21 cellular contexts compared by ENCODE assay signal in genomic region chr17:46876926-46877325, GRCh38. TPM values are rescaled to one million over a fixed set of nuclear protein-coding genes. Genes with fewer than 3 reads are reported as not detected.
DNase-seq lines count a peak whose midpoint lies in the region; TF ChIP-seq lines count a peak whose summit lies in the region.
"Had no signal": no experiment of that assay in that cellular context is flagged by ENCODE, and none has a peak within 500 bp of the region (broad histone marks: within the 10 kb centered on the region; RNA-seq: fewer than 3 reads in every experiment).

No MANE protein-coding gene starts in this region.

- intact Hi-C loops in Caco-2 (cut with micrococcal nuclease; ENCODE audit: unreplicated experiment), result no loop called here

- no peaks in the 10 kb centered on the region for H3K36me3 ChIP-seq in KOPT-K1 (ENCODE audit: insufficient read depth, low read length)
- no peaks in the 10 kb centered on the region for H3K36me3 ChIP-seq in endodermal cell (ENCODE audit: control insufficient read depth, insufficient read depth, low read length)
- no peaks in the 10 kb centered on the region for H3K36me3 ChIP-seq in subcutaneous abdominal adipose tissue (ENCODE audit: control insufficient read depth in 5 of 5, insufficient read depth in 5 of 5, low read length in 5 of 5)
- H3K36me3 ChIP-seq in Caco-2 (ENCODE audit: control insufficient read depth, insufficient read depth, low read length), result no peaks in the 10 kb centered on the region

- H3K9me3 ChIP-seq in KOPT-K1 (ENCODE audit: insufficient read depth, low read length, poor library complexity, severe bottlenecking) (no peaks in the 10 kb centered on the region), endodermal cell (ENCODE audit: control insufficient read depth, low read length) (no peaks in the 10 kb centered on the region), subcutaneous abdominal adipose tissue (ENCODE audit: control insufficient read depth in 5 of 5, low read length in 5 of 5) (no peaks in the 10 kb centered on the region), Caco-2 (no peaks in the 10 kb centered on the region)

- BruUV-seq in Caco-2 (replicated peaks; lab: Mats Ljungman, UMichigan), result no TSS peak

- H3K9ac ChIP-seq in endodermal cell (ENCODE audit: extremely low read depth, low read length, poor library complexity, severe bottlenecking) (no peak overlapping the region), subcutaneous abdominal adipose tissue (ENCODE audit: low read length in 5 of 5) (no peak overlapping the region)
- H3K9ac ChIP-seq: KMS-11 had no signal

- no peaks in the 10 kb centered on the region for H3K4me1 Mint-ChIP-seq in endodermal cell
- no peaks in the 10 kb centered on the region for H3K4me1 Mint-ChIP-seq in Caco-2 (ENCODE audit: low read depth, unreplicated experiment)

- no peak overlapping the region for H3K4me3 Mint-ChIP-seq in endodermal cell
- no peak overlapping the region for H3K4me3 Mint-ChIP-seq in Caco-2 (ENCODE audit: unreplicated experiment)

- H3K4me1 ChIP-seq in endodermal cell (ENCODE audit: control insufficient read depth, insufficient read depth, low read length), result no peaks in the 10 kb centered on the region
- peaks cover 6 to 35% (median 28%) of the 10 kb centered on the region in 5 donors for H3K4me1 ChIP-seq in subcutaneous abdominal adipose tissue (ENCODE audit: control insufficient read depth in 5 of 5, insufficient read depth in 5 of 5, low read length in 5 of 5)
- no peaks in the 10 kb centered on the region for H3K4me1 ChIP-seq in Caco-2

- DNase-seq in DMS79 treated with DMSO at 0.1 percent for 48 hours (lab: John Stamatoyannopoulos, UW) (peak; percentile 13), DMS79 (lab: John Stamatoyannopoulos, UW) (no peak), endodermal cell (peak; percentile 48), SK-N-DZ (ENCODE audit: low spot score) (no peak), occipital lobe (lab: John Stamatoyannopoulos, UW) (no peak), Caco-2 (no peak)
- DNase-seq: ACHN, IMR-90, NCI-H1694, NCI-H524 treated with DMSO at 0.1 percent for 48 hours, OCI-M1 had no signal

- 87% methylated on average over 3 to 4 of the region's 4 CpGs for WGBS in endodermal cell (ENCODE audit: insufficient coverage in 1 of 2, insufficient read length in 1 of 2), 2 experiments

- H3K27ac ChIP-seq in KOPT-K1 (ENCODE audit: low read depth, low read length, poor library complexity, severe bottlenecking), result peak overlapping the region; percentile 49
- H3K27ac ChIP-seq in endodermal cell (ENCODE audit: low read depth, low read length), result no peak overlapping the region
- H3K27ac ChIP-seq in subcutaneous abdominal adipose tissue (ENCODE audit: low read depth, low read length), result peak overlapping the region; percentile 46
- H3K27ac ChIP-seq: 22Rv1, KMS-11 had no signal

- H3K27me3 Mint-ChIP-seq in endodermal cell (ENCODE audit: insufficient read depth) (no peaks in the 10 kb centered on the region), Caco-2 (ENCODE audit: insufficient read depth, unreplicated experiment) (no peaks in the 10 kb centered on the region)

- POLR2A ChIA-PET in Caco-2 (lab: Charles Lee), result no interaction called here

- no peak for TF ChIP-seq CTCF in endodermal cell (conservative IDR thresholded peaks at IDR 0.05)
- no peak for TF ChIP-seq CTCF in Caco-2 (IDR thresholded peaks at IDR 0.05; ENCODE audit: insufficient read depth in 1 of 2, low read depth in 1 of 2, low read length in 1 of 2, severe bottlenecking in 1 of 2, unreplicated experiment in 1 of 2)

- CTCF ChIA-PET in Caco-2 (lab: Charles Lee), result interaction anchor here (0.6 to 1.4 kb wide), 6 partner anchors 17 to 66 kb away, joined by 3 to 6 read pairs (median 3); partner anchors contain the start of gene WNT9B

- no peaks in the 10 kb centered on the region for H3K27me3 ChIP-seq in endodermal cell (ENCODE audit: control insufficient read depth, insufficient read depth, low read length, poor library complexity, severe bottlenecking)
- H3K27me3 ChIP-seq in subcutaneous abdominal adipose tissue (ENCODE audit: control insufficient read depth in 5 of 5, insufficient read depth in 4 of 5, low read length in 5 of 5), result peaks cover 0 to 3% (median 0%) of the 10 kb centered on the region in 5 donors
- H3K27me3 ChIP-seq in Caco-2 (replicated peaks; ENCODE audit: control insufficient read depth, insufficient read depth, low read length), result no peaks in the 10 kb centered on the region

- H3K27ac Mint-ChIP-seq in endodermal cell, result no peak overlapping the region
- no peak overlapping the region for H3K27ac Mint-ChIP-seq in Caco-2 (ENCODE audit: unreplicated experiment)

- H3K9me3 Mint-ChIP-seq in endodermal cell (no peaks in the 10 kb centered on the region), Caco-2 (ENCODE audit: unreplicated experiment) (no peaks in the 10 kb centered on the region)
- H3K9me3 Mint-ChIP-seq: CD14-positive monocyte had no signal

- H3K4me3 ChIP-seq in endodermal cell (ENCODE audit: low read length) (no peak overlapping the region), subcutaneous abdominal adipose tissue (ENCODE audit: low read depth in 1 of 5, low read length in 5 of 5) (no peak overlapping the region), Caco-2 (ENCODE audit: low read depth, low read length) (no peak overlapping the region)
- H3K4me3 ChIP-seq: GM12878 had no signal

- H3K36me3 Mint-ChIP-seq in endodermal cell (ENCODE audit: low read depth), result no peaks in the 10 kb centered on the region
- no peaks in the 10 kb centered on the region for H3K36me3 Mint-ChIP-seq in Caco-2 (ENCODE audit: insufficient read depth, unreplicated experiment)
- H3K36me3 Mint-ChIP-seq: CD14-positive monocyte had no signal

RNA-seq across cellular contexts. Expression of gene WNT9B, which starts 25.5 kb away (rescaled TPM):
- total RNA-seq in endodermal cell (under 1 TPM in 1 of 2 donors, not detected in 1; 0.33 TPM), occipital lobe (not detected), Caco-2 (2022) (not detected in 2 replicates)
- 2.4 TPM for polyA plus RNA-seq in endodermal cell (2013, experiment 1 of 2)
- polyA plus RNA-seq in endodermal cell (2013, experiment 2 of 2), result 2.1 TPM
- polyA plus RNA-seq in SK-N-DZ (2014; cell fraction: cytosol; rRNA removed), result not detected in 2 replicates
- not detected in 2 replicates for polyA plus RNA-seq in SK-N-DZ (2014; cell fraction: nucleus; rRNA removed)
- total RNA-seq: GM12878, H1, HT1080, IMR-90, M059J, SK-MEL-5 had no signal
- polyA plus RNA-seq: GM12878, IMR-90 had no signal

RNA-seq across cellular contexts. Expression of gene GOSR2, which starts 46.0 kb away (rescaled TPM):
- 10 to 100 TPM; 51.9 to 65.5 TPM for total RNA-seq in endodermal cell
- polyA plus RNA-seq in endodermal cell (2013, experiment 1 of 2), result 39.7 TPM
- 33.5 TPM for polyA plus RNA-seq in endodermal cell (2013, experiment 2 of 2)
- polyA plus RNA-seq in SK-N-DZ (2014; cell fraction: cytosol; rRNA removed), result 33.7 and 42.8 TPM in 2 replicates
- polyA plus RNA-seq in SK-N-DZ (2014; cell fraction: nucleus; rRNA removed), result 28.2 and 39.0 TPM in 2 replicates
- total RNA-seq in occipital lobe, result 40.7 TPM
- 84.0 and 84.1 TPM in 2 replicates for total RNA-seq in Caco-2 (2022)

RNA-seq across cellular contexts. Expression of gene WNT3, which starts 58.4 kb away (rescaled TPM):
- total RNA-seq in endodermal cell (10 to 100 TPM; 19.9 to 21.8 TPM), occipital lobe (5.1 TPM), Caco-2 (2022) (8.7 and 8.8 TPM in 2 replicates)
- 51.2 TPM for polyA plus RNA-seq in endodermal cell (2013, experiment 1 of 2)
- polyA plus RNA-seq in endodermal cell (2013, experiment 2 of 2), result 42.1 TPM
- polyA plus RNA-seq in SK-N-DZ (2014; cell fraction: cytosol; rRNA removed), result 5.4 and 5.7 TPM in 2 replicates
- 7.1 and 8.3 TPM in 2 replicates for polyA plus RNA-seq in SK-N-DZ (2014; cell fraction: nucleus; rRNA removed)
- total RNA-seq: GM12878 had no signal
- polyA plus RNA-seq: CD14-positive monocyte had no signal

Comparison
In these comparisons a context has a peak if more than half of its experiments do, and no peak if none do; other contexts are left out.
1. DNase-seq: peak in DMS79 treated with DMSO at 0.1 percent for 48 hours (single experiment) and endodermal cell (single experiment); none in DMS79 (single experiment), SK-N-DZ (single experiment), occipital lobe (single experiment) and Caco-2 (0 of 2).